In the genomic region with DNA sequence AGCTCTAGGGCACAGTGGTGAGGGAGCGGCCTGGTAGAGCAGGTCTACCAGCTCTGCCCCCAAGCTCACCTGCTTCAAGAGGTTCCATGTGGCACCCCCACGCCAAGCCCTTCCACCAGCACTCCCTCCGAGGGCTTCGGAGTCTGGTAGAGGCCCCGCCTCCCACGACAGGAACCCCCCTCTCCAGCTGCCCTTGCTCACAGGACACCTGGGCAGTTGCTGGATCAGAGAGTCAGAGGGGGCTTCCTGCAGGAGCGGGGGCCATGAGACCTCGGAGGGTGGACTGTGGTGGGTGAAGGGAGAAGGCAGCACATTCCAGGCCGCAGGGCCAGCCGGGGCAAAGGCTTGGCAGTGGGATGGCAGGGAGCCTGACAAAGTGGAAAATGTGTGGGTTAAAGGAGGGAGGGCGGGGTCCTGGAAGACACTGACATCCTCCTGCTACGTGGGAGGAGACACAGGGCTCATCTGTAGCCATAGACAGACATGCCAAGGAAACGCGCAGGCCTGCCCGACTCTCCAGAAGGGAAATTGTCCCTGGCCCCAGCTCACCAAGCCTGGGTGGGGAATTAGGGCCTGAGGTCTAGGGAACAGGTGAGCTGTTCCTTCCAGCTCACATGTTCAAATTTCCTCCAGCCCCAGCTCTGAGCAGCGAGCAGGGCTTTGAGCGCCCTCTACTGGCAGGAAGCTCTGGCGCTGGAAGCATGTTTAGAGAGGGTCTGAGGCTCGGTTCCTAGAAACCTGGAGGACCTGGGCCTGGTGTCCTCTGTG, we compare ENCODE assay signal across 8 cellular contexts.
DNase-seq lines count a peak whose midpoint lies in the region; ATAC-seq, FAIRE-seq and TF ChIP-seq lines count a peak whose summit lies in the region.

No MANE protein-coding gene starts in this region.

- H3K36me3 ChIP-seq in ascending aorta (no peaks in the 10 kb centered on the region), small intestine (ENCODE audit: control insufficient read depth in 2 of 2, insufficient read depth in 2 of 2, low read length in 2 of 2) (no peaks in the 10 kb centered on the region)

- ATAC-seq in GM19328 (IDR thresholded peaks at IDR 0.05; ENCODE audit: unreplicated experiment) (no peak), HG03342 (IDR thresholded peaks at IDR 0.05; ENCODE audit: unreplicated experiment) (no peak)

- H3K4me1 ChIP-seq in ascending aorta (peaks cover 0 to 5% of the 10 kb centered on the region in 2 donors), small intestine (ENCODE audit: control insufficient read depth in 2 of 2, insufficient read depth in 1 of 2, low read depth in 1 of 2, low read length in 1 of 2) (no peaks in the 10 kb centered on the region)

- FAIRE-seq in small intestine (lab: Jason Lieb, UNC) = no peak

- no peaks in the 10 kb centered on the region for H3K9me3 ChIP-seq in ascending aorta
- no peaks in the 10 kb centered on the region for H3K9me3 ChIP-seq in small intestine (ENCODE audit: control insufficient read depth, low read depth)

- TF ChIP-seq CTCF in GM10248 (IDR thresholded peaks at IDR 0.05; ENCODE audit: control extremely low read depth, extremely low read depth, low read depth, missing control alignments) = peak; percentile 98
- peak; percentile 73 to 97 (median 85) for TF ChIP-seq CTCF in ascending aorta (IDR thresholded peaks at IDR 0.05)

- peak; percentile 86 for DNase-seq in GM10248 (ENCODE audit: extremely low spot score)
- peak; percentile 61 for DNase-seq in NCI-H1105 treated with DMSO at 0.1 percent for 48 hours (lab: John Stamatoyannopoulos, UW)
- DNase-seq in T-helper 1 cell = peak; percentile 43 to 74 (median 69)
- peak in 1 of 2 donors; percentile 84 for DNase-seq in ascending aorta (ENCODE audit: low spot score in 2 of 2)
- peak; percentile 87 for DNase-seq in hepatic stellate cell (ENCODE audit: low spot score)
- peak; percentile 65 for DNase-seq in small intestine

- H3K27ac ChIP-seq in ascending aorta (no peak overlapping the region), small intestine (ENCODE audit: low read depth in 1 of 2, low read length in 1 of 2) (no peak overlapping the region)

- CTCF ChIA-PET in GM10248 (lab: Yijun Ruan, JAX) = interaction anchor here (0.6 to 10.0 kb wide), 36 partner anchors 10 to 1110 kb away, joined by 3 to 154 read pairs (median 4); partner anchors contain the start of genes MED27 and NUP214

- intact Hi-C loops in ascending aorta (cut with DNase I) = loop anchor here (1.0 kb wide), 1 partner anchor 474 kb away; no protein-coding TSS in a partner anchor

- POLR2A ChIA-PET in GM10248 (lab: Yijun Ruan, JAX) = no interaction called here

- no peak overlapping the region for H3K4me3 ChIP-seq in ascending aorta
- H3K4me3 ChIP-seq in small intestine (ENCODE audit: low read depth in 1 of 2, low read length in 2 of 2) = no peak overlapping the region

- WGBS in small intestine, 3 donors = 43 to 45% (median 44%) methylated on average over 18 to 19 of the region's 19 CpGs

- no peaks in the 10 kb centered on the region for H3K27me3 ChIP-seq in ascending aorta
- no peaks in the 10 kb centered on the region for H3K27me3 ChIP-seq in small intestine (ENCODE audit: control insufficient read depth in 2 of 2, insufficient read depth in 2 of 2, low read length in 2 of 2)
